In genomic region chr22:36337365-36338130, GRCh38 we compare ENCODE assay signal across 8 cellular contexts. TPM values are rescaled to one million over a fixed set of nuclear protein-coding genes. Genes with fewer than 3 reads are reported as not detected.
DNase-seq lines count a peak whose midpoint lies in the region; ATAC-seq and TF ChIP-seq lines count a peak whose summit lies in the region.

No MANE protein-coding gene starts in this region.

- H4K20me1 ChIP-seq in PC-9 (ENCODE audit: insufficient read depth): peaks cover 79% of the 10 kb centered on the region

- no peaks in the 10 kb centered on the region for H3K9me3 ChIP-seq in PC-9 (ENCODE audit: insufficient read depth, low read depth)
- H3K9me3 ChIP-seq in effector memory CD4-positive, alpha-beta T cell (ENCODE audit: control insufficient read depth, low read length): no peaks in the 10 kb centered on the region
- H3K9me3 ChIP-seq in trophoblast cell (ENCODE audit: insufficient read depth, low read depth, low read length): no peaks in the 10 kb centered on the region

- no TSS peak for BruUV-seq in PC-9 (replicated peaks; lab: Mats Ljungman, UMichigan)

- no peak overlapping the region for H3K18ac ChIP-seq in trophoblast cell (ENCODE audit: low read length)

- no peak overlapping the region for H3K14ac ChIP-seq in trophoblast cell (ENCODE audit: low read length)

- H3K79me2 ChIP-seq in PC-9 (ENCODE audit: low read depth) (peaks cover 100% of the 10 kb centered on the region), trophoblast cell (ENCODE audit: control insufficient read depth, insufficient read depth, low read length, poor library complexity) (peaks cover 18% of the 10 kb centered on the region)

- H3K27me3 ChIP-seq in PC-9 (ENCODE audit: insufficient read depth, low read depth) (no peaks in the 10 kb centered on the region), trophoblast cell (ENCODE audit: insufficient read depth, low read length) (no peaks in the 10 kb centered on the region), foreskin keratinocyte (no peaks in the 10 kb centered on the region)
- no peaks in the 10 kb centered on the region for H3K27me3 ChIP-seq in effector memory CD4-positive, alpha-beta T cell (replicated peaks; ENCODE audit: control insufficient read depth, insufficient read depth, low read length, poor library complexity, severe bottlenecking)

- DNase-seq in CD1c-positive myeloid dendritic cell (ENCODE audit: extremely low spot score): peak; percentile 53
- DNase-seq in PC-9: no peak
- DNase-seq in effector memory CD4-positive, alpha-beta T cell: no peak
- DNase-seq in trophoblast cell: no peak
- no peak for DNase-seq in GM10266 (ENCODE audit: extremely low spot score)
- DNase-seq in ureter (ENCODE audit: low spot score): no peak
- no peak for DNase-seq in foreskin keratinocyte

- peaks cover 100% of the 10 kb centered on the region for H3F3A ChIP-seq in PC-9 (ENCODE audit: insufficient read depth, low read depth)

- no CpG with 5 or more reads among the region's 8 CpGs for WGBS in trophoblast cell (ENCODE audit: extremely low coverage, insufficient coverage, insufficient read length)

- H4K91ac ChIP-seq in trophoblast cell (ENCODE audit: low read depth, low read length): no peak overlapping the region

- H4K8ac ChIP-seq in trophoblast cell (ENCODE audit: low read depth, low read length): no peak overlapping the region

- POLR2A ChIA-PET in PC-9 (lab: Charles Lee; ENCODE audit: unreplicated experiment): interaction anchor here (0.6 to 0.7 kb wide), 4 partner anchors 26 to 242 kb away, joined by 4 to 13 read pairs (median 5); no protein-coding TSS in a partner anchor

- H2BK120ac ChIP-seq in trophoblast cell (ENCODE audit: insufficient read depth, low read length, poor library complexity): no peak overlapping the region

- CTCF ChIA-PET in PC-9 (lab: Charles Lee): no interaction called here

- H2AK5ac ChIP-seq in trophoblast cell (ENCODE audit: low read length): no peak overlapping the region

- ATAC-seq in foreskin keratinocyte (no peak), GM21717 (IDR thresholded peaks at IDR 0.05; ENCODE audit: unreplicated experiment) (no peak)

- intact Hi-C loops in PC-9 (cut with micrococcal nuclease; ENCODE audit: unreplicated experiment): no loop called here

- H3K4me2 ChIP-seq in PC-9: no peak overlapping the region
- H3K4me2 ChIP-seq in trophoblast cell (ENCODE audit: low read length): no peak overlapping the region

- H3K79me1 ChIP-seq in trophoblast cell (ENCODE audit: low read length): peaks cover 30% of the 10 kb centered on the region

- H3K23ac ChIP-seq in trophoblast cell (ENCODE audit: low read length): no peak overlapping the region

- H3K27ac ChIP-seq in PC-9: peak overlapping the region; percentile 96
- peak overlapping the region; percentile 79 for H3K27ac ChIP-seq in effector memory CD4-positive, alpha-beta T cell (ENCODE audit: insufficient read depth, low read length, poor library complexity, severe bottlenecking)
- peak overlapping the region; percentile 32 for H3K27ac ChIP-seq in trophoblast cell (ENCODE audit: low read depth, low read length)
- no peak overlapping the region for H3K27ac ChIP-seq in foreskin keratinocyte

- H2BK12ac ChIP-seq in trophoblast cell (ENCODE audit: low read length): no peak overlapping the region

- H2BK5ac ChIP-seq in trophoblast cell (ENCODE audit: low read depth, low read length, poor library complexity): no peak overlapping the region

- H3K4me3 ChIP-seq in PC-9: no peak overlapping the region
- no peak overlapping the region for H3K4me3 ChIP-seq in effector memory CD4-positive, alpha-beta T cell (ENCODE audit: insufficient read depth, low read depth, low read length, poor library complexity, severe bottlenecking)
- no peak overlapping the region for H3K4me3 ChIP-seq in trophoblast cell (ENCODE audit: low read depth, low read length)

- H4K12ac ChIP-seq in trophoblast cell (ENCODE audit: low read depth, low read length): no peak overlapping the region

- H2AFZ ChIP-seq in PC-9 (no peak overlapping the region), trophoblast cell (ENCODE audit: insufficient read depth, low read length, poor library complexity) (no peak overlapping the region)

- H3K4me1 ChIP-seq in PC-9 (replicated peaks; ENCODE audit: insufficient read depth) (peaks cover 51% of the 10 kb centered on the region), trophoblast cell (ENCODE audit: control insufficient read depth in 1 of 2, insufficient read depth in 2 of 2, low read length in 2 of 2) (peaks cover 49 to 58% of the 10 kb centered on the region in 2 experiments), foreskin keratinocyte (peaks cover 52% of the 10 kb centered on the region)
- peaks cover 86% of the 10 kb centered on the region for H3K4me1 ChIP-seq in effector memory CD4-positive, alpha-beta T cell (ENCODE audit: control insufficient read depth, insufficient read depth, low read length, poor library complexity, severe bottlenecking)

- TF ChIP-seq CTCF in PC-9 (conservative IDR thresholded peaks at IDR 0.05) (no peak), GM10266 (IDR thresholded peaks at IDR 0.05; ENCODE audit: control insufficient read depth, insufficient read depth, low read depth, missing control alignments) (no peak), foreskin keratinocyte (conservative IDR thresholded peaks at IDR 0.05) (no peak)

- H3K9ac ChIP-seq in trophoblast cell (ENCODE audit: low read length): no peak overlapping the region

- H3K36me3 ChIP-seq in PC-9 (ENCODE audit: low read depth) (peaks cover 67% of the 10 kb centered on the region), trophoblast cell (ENCODE audit: control insufficient read depth in 1 of 2, insufficient read depth in 2 of 2, low read length in 2 of 2) (peaks cover 48 to 64% of the 10 kb centered on the region in 2 experiments)
- H3K36me3 ChIP-seq in effector memory CD4-positive, alpha-beta T cell (ENCODE audit: control insufficient read depth, insufficient read depth, low read length): peaks cover 41% of the 10 kb centered on the region

- peak overlapping the region; percentile 41 for H3K4ac ChIP-seq in trophoblast cell (ENCODE audit: low read depth, low read length)

- H3K9me2 ChIP-seq in PC-9 (ENCODE audit: insufficient read depth): no peaks in the 10 kb centered on the region

RNA-seq across cellular contexts. Expression of gene MYH9, which starts 50.2 kb away (rescaled TPM):
- total RNA-seq in PC-9 (2021): 758 and 776 TPM in 2 replicates
- polyA plus RNA-seq in trophoblast cell (2013): 280 and 288 TPM in 2 replicates
- 810 TPM for total RNA-seq in ureter
- total RNA-seq in foreskin keratinocyte: 926 and 995 TPM in 2 replicates
- 295 and 315 TPM in 2 replicates for polyA plus RNA-seq in foreskin keratinocyte
